ENCODE assay signal across 4 cellular contexts in genomic region chr15:23441204-23441603, GRCh38. TPM values are rescaled to one million over a fixed set of nuclear protein-coding genes. Genes with fewer than 3 reads are reported as not detected.
"Had no signal": no experiment of that assay in that cellular context is flagged by ENCODE, and none has a peak within 500 bp of the region (broad histone marks: within the 10 kb centered on the region; RNA-seq: fewer than 3 reads in every experiment).

No MANE protein-coding gene starts in this region.

- H3K4me3 ChIP-seq: GM12878 had no signal

- DNase-seq: GDM1, GF-D8 had no signal

- ATAC-seq: GM12878 had no signal

RNA-seq across cellular contexts. Expression of gene GOLGA6L2, which starts 5.8 kb away (rescaled TPM):
- total RNA-seq: G401, GM12878 had no signal
